In the genomic region with DNA sequence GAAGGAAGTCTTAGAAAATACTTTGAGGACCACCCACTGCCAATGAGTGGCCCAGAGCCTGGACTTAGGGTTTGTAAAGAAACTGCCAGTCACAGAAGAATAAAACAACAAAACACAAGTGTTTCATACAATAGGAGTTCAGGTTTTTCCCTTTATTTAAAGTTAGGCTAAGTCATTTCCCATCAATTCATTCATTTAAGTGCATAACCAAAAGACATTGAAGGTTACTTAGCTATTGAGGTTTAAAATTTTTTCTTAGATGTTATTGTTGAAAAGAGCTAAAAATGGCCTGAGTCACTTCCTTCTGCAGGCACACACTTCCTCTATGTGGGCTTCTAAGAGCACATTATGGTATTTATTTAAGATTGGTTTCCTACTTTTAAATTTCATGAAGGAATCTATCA, we compare ENCODE assay signal across 9 cellular contexts. TPM values are rescaled to one million over a fixed set of nuclear protein-coding genes. Genes with fewer than 3 reads are reported as not detected.
DNase-seq lines count a peak whose midpoint lies in the region; ATAC-seq, FAIRE-seq and TF ChIP-seq lines count a peak whose summit lies in the region.
"Had no signal": no experiment of that assay in that cellular context is flagged by ENCODE, and none has a peak within 500 bp of the region (broad histone marks: within the 10 kb centered on the region; RNA-seq: fewer than 3 reads in every experiment).

No MANE protein-coding gene starts in this region.

- no peaks in the 10 kb centered on the region for H3K9me3 Mint-ChIP-seq in activated naive CD4-positive, alpha-beta T cell treated with anti-CD3 and anti-CD28 coated beads, Interleukin-2, amount 10 ng/mL, durations not matched to agents 7 days and 5 days
- H3K9me3 Mint-ChIP-seq in stimulated activated effector memory CD8-positive, alpha-beta T cell treated with anti-CD3 and anti-CD28 coated beads, Interleukin-12 subunit alpha, Interleukin-12 subunit beta, amount 100 ng/mL, for 72 hours, result no peaks in the 10 kb centered on the region
- H3K9me3 Mint-ChIP-seq: endodermal cell had no signal

- peak overlapping the region; percentile 76 for H3K27ac Mint-ChIP-seq in activated naive CD4-positive, alpha-beta T cell treated with anti-CD3 and anti-CD28 coated beads, Interleukin-2, amount 10 ng/mL, durations not matched to agents 7 days and 5 days
- H3K27ac Mint-ChIP-seq in stimulated activated effector memory CD8-positive, alpha-beta T cell treated with anti-CD3 and anti-CD28 coated beads, Interleukin-12 subunit alpha, Interleukin-12 subunit beta, amount 100 ng/mL, for 72 hours, result peak overlapping the region; percentile 84
- H3K27ac Mint-ChIP-seq: endodermal cell had no signal

- H3K4me3 Mint-ChIP-seq in activated naive CD4-positive, alpha-beta T cell treated with anti-CD3 and anti-CD28 coated beads, Interleukin-2, amount 10 ng/mL, durations not matched to agents 7 days and 5 days, result no peak overlapping the region
- H3K4me3 Mint-ChIP-seq in stimulated activated effector memory CD8-positive, alpha-beta T cell treated with anti-CD3 and anti-CD28 coated beads, Interleukin-12 subunit alpha, Interleukin-12 subunit beta, amount 100 ng/mL, for 72 hours, result no peak overlapping the region
- H3K4me3 Mint-ChIP-seq: endodermal cell had no signal

- H3K27me3 Mint-ChIP-seq in activated naive CD4-positive, alpha-beta T cell treated with anti-CD3 and anti-CD28 coated beads, Interleukin-2, amount 10 ng/mL, durations not matched to agents 7 days and 5 days, result peaks cover 16% of the 10 kb centered on the region

- peaks cover 12% of the 10 kb centered on the region for H3K36me3 Mint-ChIP-seq in activated naive CD4-positive, alpha-beta T cell treated with anti-CD3 and anti-CD28 coated beads, Interleukin-2, amount 10 ng/mL, durations not matched to agents 7 days and 5 days
- H3K36me3 Mint-ChIP-seq in stimulated activated effector memory CD8-positive, alpha-beta T cell treated with anti-CD3 and anti-CD28 coated beads, Interleukin-12 subunit alpha, Interleukin-12 subunit beta, amount 100 ng/mL, for 72 hours, result no peaks in the 10 kb centered on the region

- peaks cover 38% of the 10 kb centered on the region for H3K4me1 Mint-ChIP-seq in activated naive CD4-positive, alpha-beta T cell treated with anti-CD3 and anti-CD28 coated beads, Interleukin-2, amount 10 ng/mL, durations not matched to agents 7 days and 5 days
- H3K4me1 Mint-ChIP-seq in stimulated activated effector memory CD8-positive, alpha-beta T cell treated with anti-CD3 and anti-CD28 coated beads, Interleukin-12 subunit alpha, Interleukin-12 subunit beta, amount 100 ng/mL, for 72 hours, result peaks cover 46% of the 10 kb centered on the region

- ATAC-seq in SK-N-SH treated with all-trans-retinoic acid at 6 μM for 48 hours, result peak; percentile 53
- ATAC-seq in stimulated activated effector memory CD8-positive, alpha-beta T cell treated with anti-CD3 and anti-CD28 coated beads, Interleukin-12 subunit alpha, Interleukin-12 subunit beta, amount 100 ng/mL, for 72 hours, result peak; percentile 46
- no peak for ATAC-seq in left lobe of liver

- no peak for DNase-seq in activated naive CD4-positive, alpha-beta T cell treated with anti-CD3 and anti-CD28 coated beads, Interleukin-2, amount 10 ng/mL, durations not matched to agents 7 days and 5 days
- DNase-seq in activated naive CD4-positive, alpha-beta T cell treated with anti-CD3 and anti-CD28 coated beads, Interleukin-2, amount 50 U/mL, for 16 hours, result no peak
- no peak for DNase-seq in stimulated activated effector memory CD8-positive, alpha-beta T cell treated with anti-CD3 and anti-CD28 coated beads, Interleukin-12 subunit alpha, Interleukin-12 subunit beta, amount 100 ng/mL, for 72 hours (ENCODE audit: low spot score in 2 of 2)
- DNase-seq in left lobe of liver (ENCODE audit: low spot score), result no peak
- no peak for DNase-seq in stimulated activated CD4-positive, alpha-beta T cell treated with anti-CD3 and anti-CD28 coated beads, Interleukin-12 subunit alpha, Interleukin-12 subunit beta, amount 100 ng/mL, for 4 hours
- no peak for DNase-seq in inferior parietal cortex (ENCODE audit: extremely low spot score)
- DNase-seq: endodermal cell had no signal

- peak; percentile 41 for FAIRE-seq in endometrium (lab: Jason Lieb, UNC)

- CTCF ChIA-PET in activated naive CD4-positive, alpha-beta T cell treated with anti-CD3 and anti-CD28 coated beads, Interleukin-2, amount 10 ng/mL, durations not matched to agents 7 days and 5 days (lab: Charles Lee), result interaction anchor here (0.9 to 5.4 kb wide), 3 partner anchors 13 to 171 kb away, joined by 3 to 32 read pairs (median 3); no protein-coding TSS in a partner anchor

TF ChIP-seq in SK-N-SH treated with all-trans-retinoic acid at 6 μM for 48 hours, 23 proteins besides CTCF, POLR2A, EP300 and RAD21:
- peak; percentile 59; the same call in 1 of the 2 replicates for TF ChIP-seq ISL1 (CRISPR knock-in tag; IDR thresholded peaks at IDR 0.05)
- no peak for TF ChIP-seq GLIS3 (CRISPR knock-in tag; IDR thresholded peaks at IDR 0.05)
- TF ChIP-seq ESRRG (CRISPR knock-in tag; IDR thresholded peaks at IDR 0.05), result no peak
- no peak for TF ChIP-seq ZFP30 (CRISPR knock-in tag; IDR thresholded peaks at IDR 0.05)
- TF ChIP-seq TOX (CRISPR knock-in tag; IDR thresholded peaks at IDR 0.05; ENCODE audit: borderline replicate concordance), result no peak
- TF ChIP-seq OSR1 (CRISPR knock-in tag; IDR thresholded peaks at IDR 0.05), result no peak
TF ChIP-seq in SK-N-SH treated with all-trans-retinoic acid at 6 μM for 48 hours: peak in this region for 1.

RNA-seq across cellular contexts. Expression of a gene that starts 54.2 kb away (rescaled TPM):
- 1.1 TPM for total RNA-seq in left lobe of liver
